15 cellular contexts compared by ENCODE assay signal in the genomic region with DNA sequence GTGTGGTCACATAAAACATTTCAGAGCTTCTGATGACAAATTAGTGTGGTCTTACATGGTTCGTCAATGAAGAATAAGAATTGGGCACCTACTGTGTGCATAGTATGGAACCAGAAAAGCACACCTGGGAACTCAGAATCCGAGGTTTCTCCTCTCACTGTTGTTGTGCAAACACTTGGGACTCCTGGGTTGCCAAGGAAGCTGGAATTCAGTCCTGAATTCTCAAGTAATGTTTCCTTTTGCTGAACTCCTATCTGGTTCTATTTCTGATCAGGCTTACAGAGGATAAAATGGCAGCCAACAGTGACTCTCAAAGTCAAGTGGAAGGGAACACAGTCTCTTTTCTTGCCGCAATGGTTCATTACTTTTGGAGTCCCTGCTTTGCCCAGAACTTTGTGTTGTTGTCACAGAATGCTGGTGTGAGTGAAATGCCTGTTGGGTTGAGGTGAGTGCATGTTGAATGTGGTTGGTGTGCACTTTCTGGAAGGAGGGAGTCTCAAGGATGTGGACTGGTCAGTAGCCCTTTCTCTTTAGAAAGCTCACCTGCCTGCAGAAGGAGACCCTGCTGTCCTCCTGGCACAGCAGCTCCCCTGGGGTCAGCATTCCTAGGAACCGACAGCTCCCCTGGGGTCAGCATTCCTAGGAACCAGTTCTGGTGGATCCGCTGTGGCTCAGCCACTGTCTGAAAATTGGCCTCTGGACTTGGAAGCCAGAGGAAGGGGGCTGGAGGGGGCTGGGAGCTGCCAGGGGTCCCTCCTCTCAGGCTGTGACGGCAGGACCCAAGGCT. TPM values are rescaled to one million over a fixed set of nuclear protein-coding genes. Genes with fewer than 3 reads are reported as not detected.
DNase-seq lines count a peak whose midpoint lies in the region; ATAC-seq and TF ChIP-seq lines count a peak whose summit lies in the region.
"Had no signal": no experiment of that assay in that cellular context is flagged by ENCODE, and none has a peak within 500 bp of the region (broad histone marks: within the 10 kb centered on the region; RNA-seq: fewer than 3 reads in every experiment).

No MANE protein-coding gene starts in this region.

- H3K4me1 ChIP-seq in hepatocyte (ENCODE audit: insufficient read depth) (peaks cover 28% of the 10 kb centered on the region), neuronal stem cell (ENCODE audit: control insufficient read depth in 2 of 2, insufficient read depth in 1 of 2, low read depth in 1 of 2, low read length in 2 of 2) (peaks cover 0 to 3% of the 10 kb centered on the region in 2 donors), spleen (peaks cover 0 to 4% (median 0%) of the 10 kb centered on the region in 6 donors)
- H3K4me1 ChIP-seq: HAP-1 had no signal

- no peaks in the 10 kb centered on the region for H4K20me1 ChIP-seq in hepatocyte (ENCODE audit: insufficient read depth, poor library complexity, severe bottlenecking)
- H4K20me1 ChIP-seq: BLaER1 treated with 17β-estradiol and CSF1 and Interleukin-3, amounts not matched to agents 10 nM and 100 nM had no signal

- peak overlapping the region; percentile 14 for H2BK12ac ChIP-seq in neuronal stem cell (ENCODE audit: low read length)

- no peak overlapping the region for H3K27ac Mint-ChIP-seq in natural killer cell treated with Interleukin-12 subunit alpha and Interleukin-12 subunit beta and Interleukin-15 and Interleukin-18, amount 100 ng/mL, for 72 hours
- H3K27ac Mint-ChIP-seq in natural killer cell, result no peak overlapping the region
- H3K27ac Mint-ChIP-seq: CD4-positive, CD25-positive, alpha-beta regulatory T cell; GM23338 had no signal

- H3K9me3 Mint-ChIP-seq in natural killer cell treated with Interleukin-12 subunit alpha and Interleukin-12 subunit beta and Interleukin-15 and Interleukin-18, amount 100 ng/mL, for 72 hours, result no peaks in the 10 kb centered on the region
- H3K9me3 Mint-ChIP-seq in natural killer cell, result no peaks in the 10 kb centered on the region
- H3K9me3 Mint-ChIP-seq: CD4-positive, CD25-positive, alpha-beta regulatory T cell had no signal

- WGBS in hepatocyte (ENCODE audit: low lambda C conversion rate, missing lambda C conversion rate), result 86% methylated on average over 6 of the region's 6 CpGs
- WGBS in neuronal stem cell (ENCODE audit: extremely low coverage in 2 of 2, insufficient read length in 2 of 2, insufficient replicate concordance in 1 of 2), 2 donors, result no CpG with 5 or more reads among the region's 6 CpGs
- WGBS in spleen, 5 donors, result 73 to 91% (median 81%) methylated on average over 6 of the region's 6 CpGs

- no peak for TF ChIP-seq POLR2A in spleen (IDR thresholded peaks at IDR 0.05)

- H2BK120ac ChIP-seq in neuronal stem cell (ENCODE audit: low read depth, low read length), result no peak overlapping the region

- H2BK5ac ChIP-seq in neuronal stem cell (ENCODE audit: low read length), result no peak overlapping the region

- H3K4me1 Mint-ChIP-seq in natural killer cell treated with Interleukin-12 subunit alpha and Interleukin-12 subunit beta and Interleukin-15 and Interleukin-18, amount 100 ng/mL, for 72 hours (ENCODE audit: low read depth in 2 of 2), result no peaks in the 10 kb centered on the region
- H3K4me1 Mint-ChIP-seq in natural killer cell, result no peaks in the 10 kb centered on the region
- H3K4me1 Mint-ChIP-seq: CD4-positive, CD25-positive, alpha-beta regulatory T cell had no signal

- no peaks in the 10 kb centered on the region for H3K27me3 ChIP-seq in hepatocyte
- no peaks in the 10 kb centered on the region for H3K27me3 ChIP-seq in neuronal stem cell (ENCODE audit: control insufficient read depth in 3 of 3, insufficient read depth in 3 of 3, low read depth in 1 of 3, low read length in 3 of 3)
- peaks cover 0 to 9% (median 0%) of the 10 kb centered on the region in 7 donors for H3K27me3 ChIP-seq in spleen (replicated peaks in 1 of 7)
- H3K27me3 ChIP-seq: BLaER1 treated with 17β-estradiol and CSF1 and Interleukin-3, amounts not matched to agents 10 nM and 100 nM had no signal

- H3K14ac ChIP-seq in neuronal stem cell (ENCODE audit: low read length), result no peak overlapping the region

- intact Hi-C loops in natural killer cell (cut with micrococcal nuclease), result loop anchor here (5.0 kb wide), 1 partner anchor 515 kb away; no protein-coding TSS in a partner anchor
- intact Hi-C loops in spleen (cut with DNase I; ENCODE audit: low total_unique reads), result loop anchor here (10.0 kb wide), 1 partner anchor 68 kb away; no protein-coding TSS in a partner anchor

- no peaks in the 10 kb centered on the region for H3K36me3 Mint-ChIP-seq in natural killer cell treated with Interleukin-12 subunit alpha and Interleukin-12 subunit beta and Interleukin-15 and Interleukin-18, amount 100 ng/mL, for 72 hours
- H3K36me3 Mint-ChIP-seq in natural killer cell, result no peaks in the 10 kb centered on the region
- H3K36me3 Mint-ChIP-seq: CD4-positive, CD25-positive, alpha-beta regulatory T cell had no signal

- peaks cover 0 to 13% of the 10 kb centered on the region in 2 donors for H3K27me3 Mint-ChIP-seq in natural killer cell treated with Interleukin-12 subunit alpha and Interleukin-12 subunit beta and Interleukin-15 and Interleukin-18, amount 100 ng/mL, for 72 hours
- peaks cover 0 to 7% of the 10 kb centered on the region in 2 donors for H3K27me3 Mint-ChIP-seq in natural killer cell (ENCODE audit: low read depth in 2 of 2)
- H3K27me3 Mint-ChIP-seq: CD4-positive, CD25-positive, alpha-beta regulatory T cell had no signal

- peak overlapping the region; percentile 32 for H3K23ac ChIP-seq in neuronal stem cell (ENCODE audit: low read depth, low read length, poor library complexity)

- H3K18ac ChIP-seq in neuronal stem cell (ENCODE audit: low read length), result peak overlapping the region; percentile 49

- H3K4me3 ChIP-seq in hepatocyte (no peak overlapping the region), neuronal stem cell (ENCODE audit: low read length in 2 of 2) (no peak overlapping the region), spleen (no peak overlapping the region)
- H3K4me3 ChIP-seq: BLaER1 treated with 17β-estradiol and CSF1 and Interleukin-3, amounts not matched to agents 10 nM and 100 nM; GM23338; HAP-1 had no signal

- DNase-seq in natural killer cell treated with Interleukin-12 subunit alpha and Interleukin-12 subunit beta and Interleukin-15 and Interleukin-18, amount 100 ng/mL, for 72 hours (ENCODE audit: low spot score), result peak; percentile 49
- DNase-seq in natural killer cell (no peak), hepatocyte (ENCODE audit: low spot score) (no peak), neuronal stem cell (ENCODE audit: low spot score) (no peak), spleen (peak; percentile 61), NCI-H1436 treated with DMSO at 0.1 percent for 48 hours (lab: John Stamatoyannopoulos, UW) (no peak), NCI-H2171 (lab: John Stamatoyannopoulos, UW) (no peak), HUDEP-2 (lab: John Stamatoyannopoulos, UW; ENCODE audit: unreplicated experiment in 76 of 76) (no peak)
- DNase-seq: 8988T; CD4-positive, CD25-positive, alpha-beta regulatory T cell; DMS53; IMR-90 had no signal

- H3K9me3 ChIP-seq in hepatocyte (ENCODE audit: low read depth) (no peaks in the 10 kb centered on the region), neuronal stem cell (replicated peaks in 1 of 2; ENCODE audit: control insufficient read depth in 2 of 2, insufficient read depth in 1 of 2, low read depth in 1 of 2, low read length in 2 of 2) (peaks cover 0 to 2% of the 10 kb centered on the region in 2 donors), spleen (no peaks in the 10 kb centered on the region)
- H3K9me3 ChIP-seq: BLaER1 treated with 17β-estradiol and CSF1 and Interleukin-3, amounts not matched to agents 10 nM and 100 nM; HAP-1 had no signal

- H3K36me3 ChIP-seq in hepatocyte (replicated peaks; ENCODE audit: insufficient read depth, low read depth) (no peaks in the 10 kb centered on the region), neuronal stem cell (replicated peaks in 1 of 2; ENCODE audit: control insufficient read depth in 2 of 2, insufficient read depth in 2 of 2, low read length in 2 of 2) (no peaks in the 10 kb centered on the region), spleen (no peaks in the 10 kb centered on the region)
- H3K36me3 ChIP-seq: BLaER1 treated with 17β-estradiol and CSF1 and Interleukin-3, amounts not matched to agents 10 nM and 100 nM; HAP-1 had no signal

- no peaks in the 10 kb centered on the region for H3K79me2 ChIP-seq in hepatocyte

- no peak overlapping the region for H3K4me3 Mint-ChIP-seq in natural killer cell treated with Interleukin-12 subunit alpha and Interleukin-12 subunit beta and Interleukin-15 and Interleukin-18, amount 100 ng/mL, for 72 hours
- H3K4me3 Mint-ChIP-seq in natural killer cell, result no peak overlapping the region
- H3K4me3 Mint-ChIP-seq: CD4-positive, CD25-positive, alpha-beta regulatory T cell; GM23338 had no signal

- no peak for ATAC-seq in natural killer cell treated with Interleukin-12 subunit alpha and Interleukin-12 subunit beta and Interleukin-15 and Interleukin-18, amount 100 ng/mL, for 72 hours
- ATAC-seq in natural killer cell, result no peak
- ATAC-seq: GM23338 had no signal

- no peak overlapping the region for H4K8ac ChIP-seq in neuronal stem cell (ENCODE audit: low read depth, low read length)

- H3K9me2 ChIP-seq in hepatocyte (replicated peaks; ENCODE audit: insufficient read depth), result no peaks in the 10 kb centered on the region

- H3K4me2 ChIP-seq in hepatocyte (peak overlapping the region; percentile 57), neuronal stem cell (ENCODE audit: insufficient read depth, low read length, poor library complexity, severe bottlenecking) (no peak overlapping the region)
- H3K4me2 ChIP-seq: BLaER1 treated with 17β-estradiol and CSF1 and Interleukin-3, amounts not matched to agents 10 nM and 100 nM; GM23338 had no signal

- H3K9ac ChIP-seq in neuronal stem cell (ENCODE audit: low read depth, low read length, poor library complexity), result no peak overlapping the region
- H3K9ac ChIP-seq: BLaER1 treated with 17β-estradiol and CSF1 and Interleukin-3, amounts not matched to agents 10 nM and 100 nM had no signal

- H4K91ac ChIP-seq in neuronal stem cell (ENCODE audit: low read depth, low read length, poor library complexity), result no peak overlapping the region

- no peak overlapping the region for H3K4ac ChIP-seq in neuronal stem cell (ENCODE audit: low read length)

- H3K79me1 ChIP-seq in neuronal stem cell (ENCODE audit: low read depth, low read length), result no peaks in the 10 kb centered on the region

- peak overlapping the region; percentile 83 for H2AK5ac ChIP-seq in neuronal stem cell (ENCODE audit: low read depth, low read length)

- H2BK15ac ChIP-seq in neuronal stem cell (ENCODE audit: low read length), result peak overlapping the region; percentile 44

- H3K27ac ChIP-seq in hepatocyte (peak overlapping the region; percentile 85), neuronal stem cell (replicated peaks; ENCODE audit: low read length) (no peak overlapping the region), spleen (no peak overlapping the region)
- H3K27ac ChIP-seq: BLaER1 treated with 17β-estradiol and CSF1 and Interleukin-3, amounts not matched to agents 10 nM and 100 nM had no signal

- H2AFZ ChIP-seq in hepatocyte (no peak overlapping the region), neuronal stem cell (ENCODE audit: low read length) (no peak overlapping the region)
- H2AFZ ChIP-seq: GM23338 had no signal

- TF ChIP-seq CTCF in natural killer cell (IDR thresholded peaks at IDR 0.05) (no peak), hepatocyte (IDR thresholded peaks at IDR 0.05; ENCODE audit: poor library complexity) (no peak), spleen (IDR thresholded peaks at IDR 0.05 in 8 of 11, conservative IDR thresholded peaks at IDR 0.05 in 3 of 11) (no peak)

RNA-seq across cellular contexts. Expression of gene UNC93A, which starts 1.4 kb away (rescaled TPM):
- total RNA-seq in natural killer cell treated with Interleukin-12 subunit alpha and Interleukin-12 subunit beta and Interleukin-15 and Interleukin-18, amount 100 ng/mL, for 72 hours, result not detected
- not detected for total RNA-seq in natural killer cell
- total RNA-seq in hepatocyte, result 66.6 and 67.1 TPM in 2 replicates
- polyA plus RNA-seq in hepatocyte, result 32.6 and 38.8 TPM in 2 replicates
- not detected for polyA plus RNA-seq in neuronal stem cell (2013, experiment 1 of 2)
- not detected for polyA plus RNA-seq in neuronal stem cell (2013, experiment 2 of 2)
- not detected for total RNA-seq in spleen
- polyA plus RNA-seq in spleen, result not detected
- total RNA-seq: CD4-positive, CD25-positive, alpha-beta regulatory T cell; IMR-90 had no signal
- polyA plus RNA-seq: CD4-positive, CD25-positive, alpha-beta regulatory T cell; IMR-90 had no signal

RNA-seq across cellular contexts. Expression of gene TTLL2, which starts 32.4 kb away (rescaled TPM):
- not detected for total RNA-seq in natural killer cell treated with Interleukin-12 subunit alpha and Interleukin-12 subunit beta and Interleukin-15 and Interleukin-18, amount 100 ng/mL, for 72 hours
- total RNA-seq in natural killer cell (not detected), hepatocyte (not detected in 2 replicates), spleen (not detected)
- polyA plus RNA-seq in hepatocyte (0.70 TPM in 1 of 2 replicates, not detected in the other), spleen (not detected)
- not detected for polyA plus RNA-seq in neuronal stem cell (2013, experiment 1 of 2)
- not detected for polyA plus RNA-seq in neuronal stem cell (2013, experiment 2 of 2)
- total RNA-seq: CD4-positive, CD25-positive, alpha-beta regulatory T cell; GM23338; IMR-90 had no signal
- polyA plus RNA-seq: CD4-positive, CD25-positive, alpha-beta regulatory T cell; GM23338; IMR-90 had no signal

Comparison
In these comparisons a context has a peak if more than half of its experiments do, and no peak if none do; other contexts are left out.
1. DNase-seq: peak in natural killer cell treated with Interleukin-12 subunit alpha and Interleukin-12 subunit beta and Interleukin-15 and Interleukin-18, amount 100 ng/mL, for 72 hours (single experiment) and spleen (single experiment); none in natural killer cell (single experiment), hepatocyte (single experiment), neuronal stem cell (single experiment), NCI-H1436 treated with DMSO at 0.1 percent for 48 hours (single experiment), NCI-H2171 (single experiment) and HUDEP-2 (0 of 76).
2. RNA of gene UNC93A, which starts 1.4 kb away (total RNA-seq): 66.6 to 67.1 TPM in hepatocyte; not detected in natural killer cell treated with Interleukin-12 subunit alpha and Interleukin-12 subunit beta and Interleukin-15 and Interleukin-18, amount 100 ng/mL, for 72 hours, not detected in natural killer cell and not detected in spleen; every median in the first group is over 10 times any median in the second.